In genomic region chr5:54704341-54704740, GRCh38 we compare ENCODE assay signal across 17 cellular contexts.
A peak's percentile ranks its signal among the peaks of the same experiment; 100 is the strongest.
DNase-seq lines count a peak whose midpoint lies in the region; ATAC-seq and TF ChIP-seq lines count a peak whose summit lies in the region.
"Had no signal": no experiment of that assay in that cellular context is flagged by ENCODE, and none has a peak within 500 bp of the region (broad histone marks: within the 10 kb centered on the region; RNA-seq: fewer than 3 reads in every experiment).

No MANE protein-coding gene starts in this region.

- peak; percentile 24 for DNase-seq in NCI-H2227 (lab: John Stamatoyannopoulos, UW; ENCODE audit: unreplicated experiment)
- DNase-seq in NCI-H2227 treated with DMSO at 0.1 percent for 48 hours (lab: John Stamatoyannopoulos, UW), result no peak
- peak; percentile 67 for DNase-seq in NCI-H748 (lab: John Stamatoyannopoulos, UW; ENCODE audit: unreplicated experiment)
- peak; percentile 26 for DNase-seq in glutamatergic neuron
- no peak for DNase-seq in NCI-H510A (lab: John Stamatoyannopoulos, UW)
- DNase-seq in hypothalamus (lab: John Stamatoyannopoulos, UW), result no peak
- no peak for DNase-seq in KG1 (lab: John Stamatoyannopoulos, UW)
- DNase-seq: AML-193, DND-41, GF-D8, GOT3, MM.1S, NCI-H1105, NCI-H1930, NCI-H226, SHP77 treated with DMSO at 0.1 percent for 48 hours had no signal

- ATAC-seq in GM18502 (IDR thresholded peaks at IDR 0.05; ENCODE audit: poor library complexity, unreplicated experiment), result no peak

- H3K4me1 Mint-ChIP-seq in glutamatergic neuron (ENCODE audit: low read depth, unreplicated experiment), result peaks cover 41% of the 10 kb centered on the region

- peaks cover 5% of the 10 kb centered on the region for H3K9me3 Mint-ChIP-seq in glutamatergic neuron (ENCODE audit: unreplicated experiment)

- H3K4me3 Mint-ChIP-seq in glutamatergic neuron (ENCODE audit: unreplicated experiment), result peak overlapping the region; percentile 42

- peak overlapping the region; percentile 88 for H3K27ac Mint-ChIP-seq in glutamatergic neuron (ENCODE audit: unreplicated experiment)

- TF ChIP-seq CTCF in glutamatergic neuron (IDR thresholded peaks at IDR 0.05; ENCODE audit: partially characterized antibody, unreplicated experiment), result no peak

- peaks cover 5% of the 10 kb centered on the region for H3K27me3 Mint-ChIP-seq in glutamatergic neuron (ENCODE audit: unreplicated experiment)

- H3K36me3 Mint-ChIP-seq in glutamatergic neuron (ENCODE audit: unreplicated experiment), result no peaks in the 10 kb centered on the region

Comparison
In these comparisons a context has a peak if more than half of its experiments do, and no peak if none do; other contexts are left out.
1. DNase-seq: peak in NCI-H2227 (single experiment), NCI-H748 (single experiment) and glutamatergic neuron (single experiment); none in NCI-H2227 treated with DMSO at 0.1 percent for 48 hours (single experiment), NCI-H510A (single experiment), hypothalamus (0 of 51) and KG1 (single experiment).